8 cellular contexts compared by ENCODE assay signal in genomic region chrX:107205770-107206696, GRCh38. TPM values are rescaled to one million over a fixed set of nuclear protein-coding genes. Genes with fewer than 3 reads are reported as not detected.
DNase-seq lines count a peak whose midpoint lies in the region; ATAC-seq and TF ChIP-seq lines count a peak whose summit lies in the region.

DNAAF6 (plus strand) TSS chrX:107206611; CDS start chrX:107212876, 6,265 bp downstream.
NUP62CL (minus strand) TSS chrX:107206433; CDS start chrX:107175146, 31,287 bp downstream.

- peaks cover 4 to 29% (median 24%) of the 10 kb centered on the region in 3 donors for H3K27me3 Mint-ChIP-seq in CD14-positive monocyte (ENCODE audit: low read depth in 3 of 3)

- H3K36me3 Mint-ChIP-seq in CD14-positive monocyte: no peaks in the 10 kb centered on the region

- peak in 1 of 2 donors; percentile 46 for TF ChIP-seq POLR2A in thyroid gland (IDR thresholded peaks at IDR 0.05)

- DNase-seq in CD14-positive monocyte (ENCODE audit: low spot score): no peak
- peak; percentile 93 for DNase-seq in HT-29 (ENCODE audit: low spot score)
- DNase-seq in OCI-M1 (lab: John Stamatoyannopoulos, UW): peak; percentile 92
- peak; percentile 46 for DNase-seq in activated effector memory CD4-positive, alpha-beta T cell treated with Interleukin-2 at 50 U/mL for 16 hours
- peak; percentile 22 for DNase-seq in foreskin melanocyte
- no peak for DNase-seq in omental fat pad (ENCODE audit: low spot score)
- DNase-seq in thyroid gland: peak; percentile 84 to 86

- peak within 1 kb of the TSS in 1 of 3 donors; percentile 31 for H3K27ac ChIP-seq in thyroid gland

- TF ChIP-seq CTCF in CD14-positive monocyte (IDR thresholded peaks at IDR 0.05) (no peak), omental fat pad (IDR thresholded peaks at IDR 0.05) (no peak), thyroid gland (IDR thresholded peaks at IDR 0.05) (no peak)

- peak within 1 kb of the TSS in 2 of 3 donors; percentile 37 to 55 for H3K4me3 ChIP-seq in thyroid gland (replicated peaks in 1 of 3)

- intact Hi-C loops in CD14-positive monocyte (cut with micrococcal nuclease): no loop called here
- intact Hi-C loops in thyroid gland (cut with DNase I): no loop called here

- H3K9me3 Mint-ChIP-seq in CD14-positive monocyte: peaks cover 0 to 15% (median 4%) of the 10 kb centered on the region in 7 donors

- H3K9me3 ChIP-seq in thyroid gland: no peaks in the 10 kb centered on the region

- H3K4me1 Mint-ChIP-seq in CD14-positive monocyte: peaks cover 15% of the 10 kb centered on the region

- H3K4me3 Mint-ChIP-seq in CD14-positive monocyte: peak within 1 kb of the TSS; percentile 82 to 95

- peaks cover 6% of the 10 kb centered on the region for H3K27me3 ChIP-seq in thyroid gland

- WGBS in thyroid gland, 2 donors: 0 to 4% methylated on average over 17 to 38 of the region's 66 CpGs

- H3K4me1 ChIP-seq in thyroid gland: no peaks in the 10 kb centered on the region

- ATAC-seq in GM21360 (IDR thresholded peaks at IDR 0.05; ENCODE audit: unreplicated experiment) (peak; percentile 89), omental fat pad (ENCODE audit: low FRiP score) (peak; percentile 88)

- H3K27ac Mint-ChIP-seq in CD14-positive monocyte: peak within 1 kb of the TSS in 3 of 7 donors; percentile 42 to 71 (median 65)

- H3K36me3 ChIP-seq in thyroid gland: no peaks in the 10 kb centered on the region

RNA-seq across cellular contexts. Expression of gene DNAAF6, which starts in this region (rescaled TPM):
- polyA plus RNA-seq in CD14-positive monocyte: not detected
- not detected in 2 replicates for total RNA-seq in HT-29 (2014; rRNA removed; shearing (Covaris generic))
- total RNA-seq in omental fat pad: not detected
- total RNA-seq in thyroid gland: not detected

RNA-seq across cellular contexts. Expression of gene NUP62CL, which starts in this region (rescaled TPM):
- not detected for polyA plus RNA-seq in CD14-positive monocyte
- 44.2 and 46.7 TPM in 2 replicates for total RNA-seq in HT-29 (2014; rRNA removed; shearing (Covaris generic))
- total RNA-seq in omental fat pad: under 1 TPM in 2 of 4 donors, not detected in 2; 0.74 to 0.84 TPM
- total RNA-seq in thyroid gland: 10 to 100 TPM; 10.6 to 16.1 (median 15.3) TPM

Comparison
In these comparisons a context has a peak if more than half of its experiments do, and no peak if none do; other contexts are left out.
1. RNA of gene NUP62CL (total RNA-seq): 44.2 to 46.7 TPM in HT-29 and 10.6 to 16.1 TPM in thyroid gland; 0.74 to 0.84 TPM in omental fat pad; every median in the first group is over 4 times any median in the second.
2. Peak in ATAC-seq in omental fat pad; RNA of the genes that start here not detected or under 1 TPM.
3. DNase-seq: peak in HT-29 (single experiment), OCI-M1 (single experiment), activated effector memory CD4-positive, alpha-beta T cell treated with Interleukin-2 at 50 U/mL for 16 hours (single experiment), foreskin melanocyte (single experiment) and thyroid gland (2 of 2); none in CD14-positive monocyte (single experiment) and omental fat pad (single experiment).